Comparison of ENCODE assay signal across 23 cellular contexts in the genomic region with DNA sequence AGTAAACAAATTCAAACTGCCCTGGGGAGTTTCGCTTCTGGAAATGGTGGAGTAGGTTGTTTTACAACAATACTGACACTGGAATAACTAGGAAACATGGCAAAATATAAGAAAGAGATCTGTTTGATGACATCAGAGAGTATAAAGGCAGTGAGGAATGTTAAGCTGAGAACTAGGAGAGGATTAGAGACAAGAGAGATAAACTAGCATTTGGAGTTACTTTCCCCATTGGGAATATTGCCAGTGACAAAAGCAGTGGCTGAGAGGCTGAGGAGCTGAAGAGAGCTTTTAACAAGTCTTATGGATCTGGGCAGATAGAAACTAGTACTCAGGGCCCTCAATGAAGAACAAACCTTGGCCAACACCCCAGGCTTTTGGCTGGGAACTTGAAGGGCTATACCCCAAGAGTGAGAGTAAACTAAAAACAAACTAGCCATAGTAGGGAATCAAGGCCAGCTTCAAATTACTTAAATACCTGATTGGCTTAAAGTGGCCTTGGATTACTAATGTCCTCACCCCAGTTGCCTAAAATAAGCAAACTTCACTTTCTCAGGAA.
DNase-seq lines count a peak whose midpoint lies in the region; ATAC-seq and TF ChIP-seq lines count a peak whose summit lies in the region.
"Had no signal": no experiment of that assay in that cellular context is flagged by ENCODE, and none has a peak within 500 bp of the region (broad histone marks: within the 10 kb centered on the region; RNA-seq: fewer than 3 reads in every experiment).

No MANE protein-coding gene starts in this region.

- H3K9me3 ChIP-seq in osteoblast (ENCODE audit: low read depth, low read length): no peaks in the 10 kb centered on the region

- H3K36me3 ChIP-seq in osteoblast (ENCODE audit: insufficient read depth, low read length): no peaks in the 10 kb centered on the region
- H3K36me3 ChIP-seq: tibial artery had no signal

- H3K4me3 Mint-ChIP-seq in nephron progenitor cell: no peak overlapping the region
- H3K4me3 Mint-ChIP-seq: B cell; brain; mesothelial cell of epicardium; naive B cell; stimulated activated naive CD8-positive, alpha-beta T cell treated with anti-CD3 and anti-CD28 coated beads, Interleukin-15, Interleukin-2, amounts not matched to agents 100 ng/mL and 50 ng/mL, for 24 hours had no signal

- H3K4me3 ChIP-seq in osteoblast (ENCODE audit: insufficient read depth, low read length): no peak overlapping the region
- H3K4me3 ChIP-seq: tibial artery had no signal

- peaks cover 22% of the 10 kb centered on the region for H3K4me1 ChIP-seq in osteoblast (ENCODE audit: insufficient read depth, low read length)

- no peak for ATAC-seq in GM19035 (IDR thresholded peaks at IDR 0.05; ENCODE audit: unreplicated experiment)

- H3K27ac Mint-ChIP-seq in nephron progenitor cell: no peak overlapping the region
- H3K27ac Mint-ChIP-seq: B cell; brain; mesothelial cell of epicardium; stimulated activated naive CD8-positive, alpha-beta T cell treated with anti-CD3 and anti-CD28 coated beads, Interleukin-15, Interleukin-2, amounts not matched to agents 100 ng/mL and 50 ng/mL, for 24 hours had no signal

- peaks cover 20% of the 10 kb centered on the region for H3K36me3 Mint-ChIP-seq in nephron progenitor cell (ENCODE audit: low read depth)
- H3K36me3 Mint-ChIP-seq: mesothelial cell of epicardium, naive B cell had no signal

- TF ChIP-seq CTCF in osteoblast (IDR thresholded peaks at IDR 0.05; ENCODE audit: extremely low read depth, low read depth, low read length): no peak
- no peak for TF ChIP-seq CTCF in nephron progenitor cell (IDR thresholded peaks at IDR 0.05)

- H3K4me1 Mint-ChIP-seq in nephron progenitor cell: peaks cover 15% of the 10 kb centered on the region
- H3K4me1 Mint-ChIP-seq: B cell, naive B cell had no signal

- H2AFZ ChIP-seq in osteoblast (ENCODE audit: low read length): no peak overlapping the region

- peaks cover 36% of the 10 kb centered on the region for H3K9me3 Mint-ChIP-seq in nephron progenitor cell

- H3K27ac ChIP-seq in angular gyrus (ENCODE audit: low read depth, low read length): peak overlapping the region; percentile 40
- peak overlapping the region; percentile 67 for H3K27ac ChIP-seq in osteoblast (ENCODE audit: low read depth, low read length)
- H3K27ac ChIP-seq: HL-60, tibial artery had no signal

- no peaks in the 10 kb centered on the region for H3K27me3 Mint-ChIP-seq in nephron progenitor cell (ENCODE audit: low read depth, poor library complexity)

- no peaks in the 10 kb centered on the region for H4K20me1 ChIP-seq in osteoblast (ENCODE audit: insufficient read depth, low read length)

- peak overlapping the region; percentile 61 for H3K4me2 ChIP-seq in osteoblast (ENCODE audit: insufficient read depth, low read length)

- H3K27me3 ChIP-seq in osteoblast (ENCODE audit: insufficient read depth, low read length): no peaks in the 10 kb centered on the region
- H3K27me3 ChIP-seq: tibial artery had no signal

- no peaks in the 10 kb centered on the region for H3K79me2 ChIP-seq in osteoblast (ENCODE audit: insufficient read depth, low read length)

- DNase-seq in EH (ENCODE audit: low read depth): peak; percentile 27
- peak; percentile 7 for DNase-seq in M059J (ENCODE audit: low read depth)
- no peak for DNase-seq in osteoblast (ENCODE audit: insufficient read length, low spot score, missing footprints)
- no peak for DNase-seq in NCI-H1092 (lab: John Stamatoyannopoulos, UW)
- DNase-seq in nephron progenitor cell: no peak
- no peak for DNase-seq in C1 segment of cervical spinal cord (lab: John Stamatoyannopoulos, UW)
- DNase-seq: activated CD4-positive, alpha-beta T cell treated with anti-CD3 and anti-CD28 coated beads for 4 hours; activated gamma-delta T cell treated with Interleukin-2 at 50 U/mL for 16 hours; activated T-cell treated with anti-CD3 and anti-CD28 coated beads, Interleukin-2, amount 50 U/mL, for 1 hour; head of caudate nucleus; kidney; naive B cell; NCI-H2029; NCI-H226; NCI-H748 treated with DMSO at 0.1 percent for 48 hours; tibial artery had no signal

Comparison
In these comparisons a context has a peak if more than half of its experiments do, and no peak if none do; other contexts are left out.
1. DNase-seq: peak in EH (single experiment) and M059J (single experiment); none in osteoblast (single experiment), NCI-H1092 (single experiment), nephron progenitor cell (single experiment) and C1 segment of cervical spinal cord (0 of 14).